Comparison of ENCODE assay signal across 1 cellular context in the genomic region with DNA sequence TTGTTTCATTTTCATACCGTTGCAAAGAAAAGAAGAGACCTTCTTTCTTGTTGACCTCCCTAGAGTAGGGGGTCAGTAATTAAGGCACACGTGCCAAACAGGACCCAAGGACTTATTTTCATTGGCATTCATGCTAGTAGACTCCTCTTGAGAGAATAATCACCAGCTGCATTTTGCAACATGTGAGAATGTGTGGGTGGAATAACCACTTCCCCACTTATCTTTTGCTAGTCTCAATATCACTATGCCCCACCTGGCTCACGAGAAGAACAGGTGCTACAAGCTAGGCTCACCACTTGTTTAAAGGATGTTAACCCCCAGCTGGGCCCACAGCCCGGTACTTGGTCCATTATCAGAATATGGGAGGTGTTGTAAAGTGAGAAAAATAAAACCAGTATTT.
TF ChIP-seq lines count a peak whose summit lies in the region.

No MANE protein-coding gene starts in this region.

TF ChIP-seq in GM12878, 131 proteins besides CTCF, POLR2A, EP300 and RAD21 (continued from another document and continues in another):
- TF ChIP-seq, protein P1, sequence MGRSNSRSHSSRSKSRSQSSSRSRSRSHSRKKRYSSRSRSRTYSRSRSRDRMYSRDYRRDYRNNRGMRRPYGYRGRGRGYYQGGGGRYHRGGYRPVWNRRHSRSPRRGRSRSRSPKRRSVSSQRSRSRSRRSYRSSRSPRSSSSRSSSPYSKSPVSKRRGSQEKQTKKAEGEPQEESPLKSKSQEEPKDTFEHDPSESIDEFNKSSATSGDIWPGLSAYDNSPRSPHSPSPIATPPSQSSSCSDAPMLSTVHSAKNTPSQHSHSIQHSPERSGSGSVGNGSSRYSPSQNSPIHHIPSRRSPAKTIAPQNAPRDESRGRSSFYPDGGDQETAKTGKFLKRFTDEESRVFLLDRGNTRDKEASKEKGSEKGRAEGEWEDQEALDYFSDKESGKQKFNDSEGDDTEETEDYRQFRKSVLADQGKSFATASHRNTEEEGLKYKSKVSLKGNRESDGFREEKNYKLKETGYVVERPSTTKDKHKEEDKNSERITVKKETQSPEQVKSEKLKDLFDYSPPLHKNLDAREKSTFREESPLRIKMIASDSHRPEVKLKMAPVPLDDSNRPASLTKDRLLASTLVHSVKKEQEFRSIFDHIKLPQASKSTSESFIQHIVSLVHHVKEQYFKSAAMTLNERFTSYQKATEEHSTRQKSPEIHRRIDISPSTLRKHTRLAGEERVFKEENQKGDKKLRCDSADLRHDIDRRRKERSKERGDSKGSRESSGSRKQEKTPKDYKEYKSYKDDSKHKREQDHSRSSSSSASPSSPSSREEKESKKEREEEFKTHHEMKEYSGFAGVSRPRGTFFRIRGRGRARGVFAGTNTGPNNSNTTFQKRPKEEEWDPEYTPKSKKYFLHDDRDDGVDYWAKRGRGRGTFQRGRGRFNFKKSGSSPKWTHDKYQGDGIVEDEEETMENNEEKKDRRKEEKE (IDR thresholded peaks at IDR 0.05) = no peak
- TF ChIP-seq BHLHE40 (IDR thresholded peaks at IDR 0.05; ENCODE audit: borderline replicate concordance in 1 of 2, low read depth in 2 of 2, low read length in 1 of 2) (peak; percentile 99 to 100), RBBP5 (conservative IDR thresholded peaks at IDR 0.05) (no peak), FOXK2 (IDR thresholded peaks at IDR 0.05) (no peak), RB1 (IDR thresholded peaks at IDR 0.05; ENCODE audit: borderline replicate concordance) (no peak), SREBF1 (IDR thresholded peaks at IDR 0.05; ENCODE audit: low read length) (no peak), BCL11A (IDR thresholded peaks at IDR 0.05; ENCODE audit: low read depth, low read length) (peak; percentile 100), MXI1 (IDR thresholded peaks at IDR 0.05; ENCODE audit: low read depth, low read length) (0 out of 2 replicates have a peak, but pooled peaks have one; percentile 35), TCF12 (IDR thresholded peaks at IDR 0.05; ENCODE audit: low read depth, low read length) (peak; percentile 100), NFXL1 (IDR thresholded peaks at IDR 0.05; ENCODE audit: borderline replicate concordance) (no peak), EGR1 (IDR thresholded peaks at IDR 0.05; ENCODE audit: borderline replicate concordance in 1 of 2, low read depth in 2 of 2, low read length in 2 of 2) (peak; percentile 49 to 98), JUNB (IDR thresholded peaks at IDR 0.05) (peak; percentile 97), CHD2 (IDR thresholded peaks at IDR 0.05; ENCODE audit: borderline replicate concordance, low read depth, low read length) (peak; percentile 91), NR2C2 (IDR thresholded peaks at IDR 0.05; ENCODE audit: borderline replicate concordance, control insufficient read depth, insufficient read length, low read depth) (no peak), HDAC6 (IDR thresholded peaks at IDR 0.05; ENCODE audit: unreplicated experiment) (no peak), RUNX3 (IDR thresholded peaks at IDR 0.05; ENCODE audit: low read length) (peak; percentile 100), GABPA (IDR thresholded peaks at IDR 0.05; ENCODE audit: low read depth) (peak; percentile 79), MTA3 (IDR thresholded peaks at IDR 0.05; ENCODE audit: borderline replicate concordance, low read length) (peak; percentile 99), SP1 (IDR thresholded peaks at IDR 0.05; ENCODE audit: low read depth, low read length) (peak; percentile 86), ZNF217 (IDR thresholded peaks at IDR 0.05) (peak; percentile 86)
- TF ChIP-seq, protein P2, sequence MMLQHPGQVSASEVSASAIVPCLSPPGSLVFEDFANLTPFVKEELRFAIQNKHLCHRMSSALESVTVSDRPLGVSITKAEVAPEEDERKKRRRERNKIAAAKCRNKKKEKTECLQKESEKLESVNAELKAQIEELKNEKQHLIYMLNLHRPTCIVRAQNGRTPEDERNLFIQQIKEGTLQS (IDR thresholded peaks at IDR 0.05; ENCODE audit: borderline replicate concordance, extremely low read depth, low read depth, low read length) = no peak
- TF ChIP-seq, protein P3, sequence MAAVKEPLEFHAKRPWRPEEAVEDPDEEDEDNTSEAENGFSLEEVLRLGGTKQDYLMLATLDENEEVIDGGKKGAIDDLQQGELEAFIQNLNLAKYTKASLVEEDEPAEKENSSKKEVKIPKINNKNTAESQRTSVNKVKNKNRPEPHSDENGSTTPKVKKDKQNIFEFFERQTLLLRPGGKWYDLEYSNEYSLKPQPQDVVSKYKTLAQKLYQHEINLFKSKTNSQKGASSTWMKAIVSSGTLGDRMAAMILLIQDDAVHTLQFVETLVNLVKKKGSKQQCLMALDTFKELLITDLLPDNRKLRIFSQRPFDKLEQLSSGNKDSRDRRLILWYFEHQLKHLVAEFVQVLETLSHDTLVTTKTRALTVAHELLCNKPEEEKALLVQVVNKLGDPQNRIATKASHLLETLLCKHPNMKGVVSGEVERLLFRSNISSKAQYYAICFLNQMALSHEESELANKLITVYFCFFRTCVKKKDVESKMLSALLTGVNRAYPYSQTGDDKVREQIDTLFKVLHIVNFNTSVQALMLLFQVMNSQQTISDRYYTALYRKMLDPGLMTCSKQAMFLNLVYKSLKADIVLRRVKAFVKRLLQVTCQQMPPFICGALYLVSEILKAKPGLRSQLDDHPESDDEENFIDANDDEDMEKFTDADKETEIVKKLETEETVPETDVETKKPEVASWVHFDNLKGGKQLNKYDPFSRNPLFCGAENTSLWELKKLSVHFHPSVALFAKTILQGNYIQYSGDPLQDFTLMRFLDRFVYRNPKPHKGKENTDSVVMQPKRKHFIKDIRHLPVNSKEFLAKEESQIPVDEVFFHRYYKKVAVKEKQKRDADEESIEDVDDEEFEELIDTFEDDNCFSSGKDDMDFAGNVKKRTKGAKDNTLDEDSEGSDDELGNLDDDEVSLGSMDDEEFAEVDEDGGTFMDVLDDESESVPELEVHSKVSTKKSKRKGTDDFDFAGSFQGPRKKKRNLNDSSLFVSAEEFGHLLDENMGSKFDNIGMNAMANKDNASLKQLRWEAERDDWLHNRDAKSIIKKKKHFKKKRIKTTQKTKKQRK (IDR thresholded peaks at IDR 0.05; ENCODE audit: low read depth, low read length) = no peak
- TF ChIP-seq, protein P4, sequence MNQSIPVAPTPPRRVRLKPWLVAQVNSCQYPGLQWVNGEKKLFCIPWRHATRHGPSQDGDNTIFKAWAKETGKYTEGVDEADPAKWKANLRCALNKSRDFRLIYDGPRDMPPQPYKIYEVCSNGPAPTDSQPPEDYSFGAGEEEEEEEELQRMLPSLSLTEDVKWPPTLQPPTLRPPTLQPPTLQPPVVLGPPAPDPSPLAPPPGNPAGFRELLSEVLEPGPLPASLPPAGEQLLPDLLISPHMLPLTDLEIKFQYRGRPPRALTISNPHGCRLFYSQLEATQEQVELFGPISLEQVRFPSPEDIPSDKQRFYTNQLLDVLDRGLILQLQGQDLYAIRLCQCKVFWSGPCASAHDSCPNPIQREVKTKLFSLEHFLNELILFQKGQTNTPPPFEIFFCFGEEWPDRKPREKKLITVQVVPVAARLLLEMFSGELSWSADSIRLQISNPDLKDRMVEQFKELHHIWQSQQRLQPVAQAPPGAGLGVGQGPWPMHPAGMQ (IDR thresholded peaks at IDR 0.05; ENCODE audit: borderline replicate concordance) = no peak
- TF ChIP-seq, protein P5, sequence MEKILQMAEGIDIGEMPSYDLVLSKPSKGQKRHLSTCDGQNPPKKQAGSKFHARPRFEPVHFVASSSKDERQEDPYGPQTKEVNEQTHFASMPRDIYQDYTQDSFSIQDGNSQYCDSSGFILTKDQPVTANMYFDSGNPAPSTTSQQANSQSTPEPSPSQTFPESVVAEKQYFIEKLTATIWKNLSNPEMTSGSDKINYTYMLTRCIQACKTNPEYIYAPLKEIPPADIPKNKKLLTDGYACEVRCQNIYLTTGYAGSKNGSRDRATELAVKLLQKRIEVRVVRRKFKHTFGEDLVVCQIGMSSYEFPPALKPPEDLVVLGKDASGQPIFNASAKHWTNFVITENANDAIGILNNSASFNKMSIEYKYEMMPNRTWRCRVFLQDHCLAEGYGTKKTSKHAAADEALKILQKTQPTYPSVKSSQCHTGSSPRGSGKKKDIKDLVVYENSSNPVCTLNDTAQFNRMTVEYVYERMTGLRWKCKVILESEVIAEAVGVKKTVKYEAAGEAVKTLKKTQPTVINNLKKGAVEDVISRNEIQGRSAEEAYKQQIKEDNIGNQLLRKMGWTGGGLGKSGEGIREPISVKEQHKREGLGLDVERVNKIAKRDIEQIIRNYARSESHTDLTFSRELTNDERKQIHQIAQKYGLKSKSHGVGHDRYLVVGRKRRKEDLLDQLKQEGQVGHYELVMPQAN (conservative IDR thresholded peaks at IDR 0.05) = 0 out of 2 replicates have a peak, but pooled peaks have one; percentile 26
- TF ChIP-seq, protein P6, sequence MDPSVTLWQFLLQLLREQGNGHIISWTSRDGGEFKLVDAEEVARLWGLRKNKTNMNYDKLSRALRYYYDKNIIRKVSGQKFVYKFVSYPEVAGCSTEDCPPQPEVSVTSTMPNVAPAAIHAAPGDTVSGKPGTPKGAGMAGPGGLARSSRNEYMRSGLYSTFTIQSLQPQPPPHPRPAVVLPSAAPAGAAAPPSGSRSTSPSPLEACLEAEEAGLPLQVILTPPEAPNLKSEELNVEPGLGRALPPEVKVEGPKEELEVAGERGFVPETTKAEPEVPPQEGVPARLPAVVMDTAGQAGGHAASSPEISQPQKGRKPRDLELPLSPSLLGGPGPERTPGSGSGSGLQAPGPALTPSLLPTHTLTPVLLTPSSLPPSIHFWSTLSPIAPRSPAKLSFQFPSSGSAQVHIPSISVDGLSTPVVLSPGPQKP (IDR thresholded peaks at IDR 0.05; ENCODE audit: low read depth, low read length) = no peak
- TF ChIP-seq, protein P7, sequence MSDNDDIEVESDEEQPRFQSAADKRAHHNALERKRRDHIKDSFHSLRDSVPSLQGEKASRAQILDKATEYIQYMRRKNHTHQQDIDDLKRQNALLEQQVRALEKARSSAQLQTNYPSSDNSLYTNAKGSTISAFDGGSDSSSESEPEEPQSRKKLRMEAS (IDR thresholded peaks at IDR 0.05; ENCODE audit: low read depth, low read length) = no peak
- TF ChIP-seq, protein P8, sequence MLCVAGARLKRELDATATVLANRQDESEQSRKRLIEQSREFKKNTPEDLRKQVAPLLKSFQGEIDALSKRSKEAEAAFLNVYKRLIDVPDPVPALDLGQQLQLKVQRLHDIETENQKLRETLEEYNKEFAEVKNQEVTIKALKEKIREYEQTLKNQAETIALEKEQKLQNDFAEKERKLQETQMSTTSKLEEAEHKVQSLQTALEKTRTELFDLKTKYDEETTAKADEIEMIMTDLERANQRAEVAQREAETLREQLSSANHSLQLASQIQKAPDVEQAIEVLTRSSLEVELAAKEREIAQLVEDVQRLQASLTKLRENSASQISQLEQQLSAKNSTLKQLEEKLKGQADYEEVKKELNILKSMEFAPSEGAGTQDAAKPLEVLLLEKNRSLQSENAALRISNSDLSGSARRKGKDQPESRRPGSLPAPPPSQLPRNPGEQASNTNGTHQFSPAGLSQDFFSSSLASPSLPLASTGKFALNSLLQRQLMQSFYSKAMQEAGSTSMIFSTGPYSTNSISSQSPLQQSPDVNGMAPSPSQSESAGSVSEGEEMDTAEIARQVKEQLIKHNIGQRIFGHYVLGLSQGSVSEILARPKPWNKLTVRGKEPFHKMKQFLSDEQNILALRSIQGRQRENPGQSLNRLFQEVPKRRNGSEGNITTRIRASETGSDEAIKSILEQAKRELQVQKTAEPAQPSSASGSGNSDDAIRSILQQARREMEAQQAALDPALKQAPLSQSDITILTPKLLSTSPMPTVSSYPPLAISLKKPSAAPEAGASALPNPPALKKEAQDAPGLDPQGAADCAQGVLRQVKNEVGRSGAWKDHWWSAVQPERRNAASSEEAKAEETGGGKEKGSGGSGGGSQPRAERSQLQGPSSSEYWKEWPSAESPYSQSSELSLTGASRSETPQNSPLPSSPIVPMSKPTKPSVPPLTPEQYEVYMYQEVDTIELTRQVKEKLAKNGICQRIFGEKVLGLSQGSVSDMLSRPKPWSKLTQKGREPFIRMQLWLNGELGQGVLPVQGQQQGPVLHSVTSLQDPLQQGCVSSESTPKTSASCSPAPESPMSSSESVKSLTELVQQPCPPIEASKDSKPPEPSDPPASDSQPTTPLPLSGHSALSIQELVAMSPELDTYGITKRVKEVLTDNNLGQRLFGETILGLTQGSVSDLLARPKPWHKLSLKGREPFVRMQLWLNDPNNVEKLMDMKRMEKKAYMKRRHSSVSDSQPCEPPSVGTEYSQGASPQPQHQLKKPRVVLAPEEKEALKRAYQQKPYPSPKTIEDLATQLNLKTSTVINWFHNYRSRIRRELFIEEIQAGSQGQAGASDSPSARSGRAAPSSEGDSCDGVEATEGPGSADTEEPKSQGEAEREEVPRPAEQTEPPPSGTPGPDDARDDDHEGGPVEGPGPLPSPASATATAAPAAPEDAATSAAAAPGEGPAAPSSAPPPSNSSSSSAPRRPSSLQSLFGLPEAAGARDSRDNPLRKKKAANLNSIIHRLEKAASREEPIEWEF (IDR thresholded peaks at IDR 0.05; ENCODE audit: insufficient replicate concordance, low read depth, low read length) = no peak
- TF ChIP-seq, protein P9, sequence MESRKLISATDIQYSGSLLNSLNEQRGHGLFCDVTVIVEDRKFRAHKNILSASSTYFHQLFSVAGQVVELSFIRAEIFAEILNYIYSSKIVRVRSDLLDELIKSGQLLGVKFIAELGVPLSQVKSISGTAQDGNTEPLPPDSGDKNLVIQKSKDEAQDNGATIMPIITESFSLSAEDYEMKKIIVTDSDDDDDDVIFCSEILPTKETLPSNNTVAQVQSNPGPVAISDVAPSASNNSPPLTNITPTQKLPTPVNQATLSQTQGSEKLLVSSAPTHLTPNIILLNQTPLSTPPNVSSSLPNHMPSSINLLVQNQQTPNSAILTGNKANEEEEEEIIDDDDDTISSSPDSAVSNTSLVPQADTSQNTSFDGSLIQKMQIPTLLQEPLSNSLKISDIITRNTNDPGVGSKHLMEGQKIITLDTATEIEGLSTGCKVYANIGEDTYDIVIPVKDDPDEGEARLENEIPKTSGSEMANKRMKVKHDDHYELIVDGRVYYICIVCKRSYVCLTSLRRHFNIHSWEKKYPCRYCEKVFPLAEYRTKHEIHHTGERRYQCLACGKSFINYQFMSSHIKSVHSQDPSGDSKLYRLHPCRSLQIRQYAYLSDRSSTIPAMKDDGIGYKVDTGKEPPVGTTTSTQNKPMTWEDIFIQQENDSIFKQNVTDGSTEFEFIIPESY (IDR thresholded peaks at IDR 0.05) = peak; percentile 55; the same call in 1 of the 2 replicates
- TF ChIP-seq, protein P10, sequence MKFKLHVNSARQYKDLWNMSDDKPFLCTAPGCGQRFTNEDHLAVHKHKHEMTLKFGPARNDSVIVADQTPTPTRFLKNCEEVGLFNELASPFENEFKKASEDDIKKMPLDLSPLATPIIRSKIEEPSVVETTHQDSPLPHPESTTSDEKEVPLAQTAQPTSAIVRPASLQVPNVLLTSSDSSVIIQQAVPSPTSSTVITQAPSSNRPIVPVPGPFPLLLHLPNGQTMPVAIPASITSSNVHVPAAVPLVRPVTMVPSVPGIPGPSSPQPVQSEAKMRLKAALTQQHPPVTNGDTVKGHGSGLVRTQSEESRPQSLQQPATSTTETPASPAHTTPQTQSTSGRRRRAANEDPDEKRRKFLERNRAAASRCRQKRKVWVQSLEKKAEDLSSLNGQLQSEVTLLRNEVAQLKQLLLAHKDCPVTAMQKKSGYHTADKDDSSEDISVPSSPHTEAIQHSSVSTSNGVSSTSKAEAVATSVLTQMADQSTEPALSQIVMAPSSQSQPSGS (IDR thresholded peaks at IDR 0.05; ENCODE audit: low read length) = peak; percentile 100
- TF ChIP-seq, protein P11, sequence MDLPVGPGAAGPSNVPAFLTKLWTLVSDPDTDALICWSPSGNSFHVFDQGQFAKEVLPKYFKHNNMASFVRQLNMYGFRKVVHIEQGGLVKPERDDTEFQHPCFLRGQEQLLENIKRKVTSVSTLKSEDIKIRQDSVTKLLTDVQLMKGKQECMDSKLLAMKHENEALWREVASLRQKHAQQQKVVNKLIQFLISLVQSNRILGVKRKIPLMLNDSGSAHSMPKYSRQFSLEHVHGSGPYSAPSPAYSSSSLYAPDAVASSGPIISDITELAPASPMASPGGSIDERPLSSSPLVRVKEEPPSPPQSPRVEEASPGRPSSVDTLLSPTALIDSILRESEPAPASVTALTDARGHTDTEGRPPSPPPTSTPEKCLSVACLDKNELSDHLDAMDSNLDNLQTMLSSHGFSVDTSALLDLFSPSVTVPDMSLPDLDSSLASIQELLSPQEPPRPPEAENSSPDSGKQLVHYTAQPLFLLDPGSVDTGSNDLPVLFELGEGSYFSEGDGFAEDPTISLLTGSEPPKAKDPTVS (IDR thresholded peaks at IDR 0.05; ENCODE audit: low read depth, low read length) = 0 out of 2 replicates have a peak, but pooled peaks have one; percentile 47
